Comparison of ENCODE assay signal across 37 cellular contexts in genomic region chr9:98272083-98272482, GRCh38.
"Had no signal": no experiment of that assay in that cellular context is flagged by ENCODE, and none has a peak within 500 bp of the region (broad histone marks: within the 10 kb centered on the region; RNA-seq: fewer than 3 reads in every experiment).

No MANE protein-coding gene starts in this region.

- H3K36me3 Mint-ChIP-seq: activated naive CD4-positive, alpha-beta T cell treated with anti-CD3 and anti-CD28 coated beads, Interleukin-2, amount 10 ng/mL, durations not matched to agents 7 days and 5 days; activated naive CD4-positive, alpha-beta T cell treated with anti-CD3 and anti-CD28 coated beads, Interleukin-2, amount 50 U/mL, for 24 hours; activated naive CD4-positive, alpha-beta T cell treated with anti-CD3 and anti-CD28 coated beads, Interleukin-2, amount 50 U/mL, for 72 hours; activated naive CD8-positive, alpha-beta T cell; activated naive CD8-positive, alpha-beta T cell treated with anti-CD3 and anti-CD28 coated beads for 36 hours; activated naive CD8-positive, alpha-beta T cell treated with anti-CD3 and anti-CD28 coated beads, Interleukin-2, amount 10 ng/mL, durations not matched to agents 7 days and 5 days; brain had no signal

- H3K4me3 ChIP-seq: adrenal gland, ascending aorta, body of pancreas, breast epithelium, cardiac muscle cell had no signal

- DNase-seq: activated effector memory CD4-positive, alpha-beta T cell treated with anti-CD3 and anti-CD28 coated beads, Interleukin-2, amount 50 U/mL, for 16 hours; activated effector memory CD4-positive, alpha-beta T cell treated with Interleukin-2 at 50 U/mL for 16 hours; activated gamma-delta T cell; activated gamma-delta T cell treated with Interleukin-2 at 50 U/mL for 16 hours; activated naive CD4-positive, alpha-beta T cell; activated naive CD4-positive, alpha-beta T cell treated with anti-CD3 and anti-CD28 coated beads for 36 hours; activated naive CD4-positive, alpha-beta T cell treated with anti-CD3 and anti-CD28 coated beads, Interleukin-2, amount 10 ng/mL, durations not matched to agents 7 days and 5 days; activated naive CD4-positive, alpha-beta T cell treated with anti-CD3 and anti-CD28 coated beads, Interleukin-2, amount 50 U/mL, for 16 hours; activated naive CD4-positive, alpha-beta T cell treated with Interleukin-2 at 50 U/mL for 16 hours; activated naive CD8-positive, alpha-beta T cell treated with anti-CD3 and anti-CD28 coated beads for 36 hours; activated naive CD8-positive, alpha-beta T cell treated with anti-CD3 and anti-CD28 coated beads, Interleukin-2, amount 10 ng/mL, durations not matched to agents 7 days and 5 days; activated naive CD8-positive, alpha-beta T cell treated with anti-CD3 and anti-CD28 coated beads, Interleukin-2, amount 50 U/mL, for 24 hours; activated T-cell treated with anti-CD3 and anti-CD28 coated beads, Interleukin-2, amount 50 U/mL, for 1 hour; activated T-cell treated with anti-CD3 and anti-CD28 coated beads, Interleukin-2, amount 50 U/mL, for 24 hours; activated T-cell treated with anti-CD3 and anti-CD28 coated beads, Interleukin-2, amount 50 U/mL, for 4 hours; activated T-cell treated with anti-CD3 and anti-CD28 coated beads, Interleukin-2, amount 50 U/mL, for 48 hours; activated T-cell treated with anti-CD3 and anti-CD28 coated beads, Interleukin-2, amount 50 U/mL, for 72 hours; adrenal gland; amniotic stem cell; amygdala; anterior cingulate cortex; aorta; brain microvascular endothelial cell; central memory CD4-positive, alpha-beta T cell; cerebellar nuclear complex had no signal

- H3K27ac Mint-ChIP-seq: activated naive CD4-positive, alpha-beta T cell treated with anti-CD3 and anti-CD28 coated beads for 36 hours; activated naive CD4-positive, alpha-beta T cell treated with anti-CD3 and anti-CD28 coated beads, Interleukin-2, amount 10 ng/mL, durations not matched to agents 7 days and 5 days; activated naive CD4-positive, alpha-beta T cell treated with anti-CD3 and anti-CD28 coated beads, Interleukin-2, amount 50 U/mL, for 24 hours; activated naive CD4-positive, alpha-beta T cell treated with anti-CD3 and anti-CD28 coated beads, Interleukin-2, amount 50 U/mL, for 72 hours; activated naive CD8-positive, alpha-beta T cell; activated naive CD8-positive, alpha-beta T cell treated with anti-CD3 and anti-CD28 coated beads for 36 hours; activated naive CD8-positive, alpha-beta T cell treated with anti-CD3 and anti-CD28 coated beads, Interleukin-2, amount 10 ng/mL, durations not matched to agents 7 days and 5 days; activated naive CD8-positive, alpha-beta T cell treated with anti-CD3 and anti-CD28 coated beads, Interleukin-2, amount 50 U/mL, for 24 hours; activated T-cell treated with anti-CD3 and anti-CD28 coated beads, Interleukin-2, amount 50 U/mL, for 24 hours; activated T-cell treated with anti-CD3 and anti-CD28 coated beads, Interleukin-2, amount 50 U/mL, for 72 hours; activated T-helper 1 cell treated with anti-CD3 and anti-CD28 coated beads, Interleukin-12 subunit alpha, Interleukin-12 subunit beta, Interleukin-2, Interleukin-4 antibody, amounts not matched to agents 30 ng/mL and 10 ng/mL and 1 ng/mL, durations not matched to agents 14 hours and 24 hours and 36 hours; activated T-helper 17 cell treated with anti-CD3 and anti-CD28 coated beads, Interleukin-2, amount 50 U/mL, for 72 hours; activated T-helper 2 cell treated with anti-CD3 and anti-CD28 coated beads, Interferon-gamma antibody, Interleukin-2, Interleukin-4, amounts not matched to agents 10 μg/mL and 5 μg/mL and 100 μg/mL, durations not matched to agents 14 hours and 24 hours and 36 hours had no signal

- ATAC-seq: activated naive CD4-positive, alpha-beta T cell treated with anti-CD3 and anti-CD28 coated beads, Interleukin-2, amount 50 U/mL, for 72 hours; activated naive CD8-positive, alpha-beta T cell treated with anti-CD3 and anti-CD28 coated beads, Interleukin-2, amount 50 U/mL, for 24 hours; activated T-cell treated with anti-CD3 and anti-CD28 coated beads, Interleukin-2, amount 50 U/mL, for 4 hours; activated T-cell treated with anti-CD3 and anti-CD28 coated beads, Interleukin-2, amount 50 U/mL, for 72 hours; activated T-helper 17 cell treated with anti-CD3 and anti-CD28 coated beads, Interleukin-2, amount 50 U/mL, for 72 hours had no signal

- H3K27me3 ChIP-seq: adrenal gland, ascending aorta, body of pancreas, brain microvascular endothelial cell, breast epithelium, cardiac muscle cell had no signal

- H3K9me3 Mint-ChIP-seq: activated naive CD4-positive, alpha-beta T cell treated with anti-CD3 and anti-CD28 coated beads for 36 hours; activated naive CD4-positive, alpha-beta T cell treated with anti-CD3 and anti-CD28 coated beads, Interleukin-2, amount 10 ng/mL, durations not matched to agents 7 days and 5 days; activated naive CD4-positive, alpha-beta T cell treated with anti-CD3 and anti-CD28 coated beads, Interleukin-2, amount 50 U/mL, for 24 hours; activated naive CD4-positive, alpha-beta T cell treated with anti-CD3 and anti-CD28 coated beads, Interleukin-2, amount 50 U/mL, for 72 hours; activated naive CD8-positive, alpha-beta T cell treated with anti-CD3 and anti-CD28 coated beads for 36 hours; activated naive CD8-positive, alpha-beta T cell treated with anti-CD3 and anti-CD28 coated beads, Interleukin-2, amount 10 ng/mL, durations not matched to agents 7 days and 5 days; activated naive CD8-positive, alpha-beta T cell treated with anti-CD3 and anti-CD28 coated beads, Interleukin-2, amount 50 U/mL, for 24 hours; activated T-cell treated with anti-CD3 and anti-CD28 coated beads, Interleukin-2, amount 50 U/mL, for 24 hours; activated T-cell treated with anti-CD3 and anti-CD28 coated beads, Interleukin-2, amount 50 U/mL, for 4 hours; activated T-cell treated with anti-CD3 and anti-CD28 coated beads, Interleukin-2, amount 50 U/mL, for 72 hours; activated T-helper 1 cell treated with anti-CD3 and anti-CD28 coated beads, Interleukin-12 subunit alpha, Interleukin-12 subunit beta, Interleukin-2, Interleukin-4 antibody, amounts not matched to agents 30 ng/mL and 10 ng/mL and 1 ng/mL, durations not matched to agents 14 hours and 24 hours and 36 hours; activated T-helper 17 cell treated with anti-CD3 and anti-CD28 coated beads, Interleukin-2, amount 50 U/mL, for 72 hours; activated T-helper 2 cell treated with anti-CD3 and anti-CD28 coated beads, Interferon-gamma antibody, Interleukin-2, Interleukin-4, amounts not matched to agents 10 μg/mL and 5 μg/mL and 100 μg/mL, durations not matched to agents 14 hours and 24 hours and 36 hours; brain; central memory CD8-positive, alpha-beta T cell had no signal

- H3K4me3 Mint-ChIP-seq: activated naive CD4-positive, alpha-beta T cell treated with anti-CD3 and anti-CD28 coated beads for 36 hours; activated naive CD4-positive, alpha-beta T cell treated with anti-CD3 and anti-CD28 coated beads, Interleukin-2, amount 10 ng/mL, durations not matched to agents 7 days and 5 days; activated naive CD4-positive, alpha-beta T cell treated with anti-CD3 and anti-CD28 coated beads, Interleukin-2, amount 50 U/mL, for 24 hours; activated naive CD8-positive, alpha-beta T cell; activated naive CD8-positive, alpha-beta T cell treated with anti-CD3 and anti-CD28 coated beads for 36 hours; activated naive CD8-positive, alpha-beta T cell treated with anti-CD3 and anti-CD28 coated beads, Interleukin-2, amount 10 ng/mL, durations not matched to agents 7 days and 5 days; activated naive CD8-positive, alpha-beta T cell treated with anti-CD3 and anti-CD28 coated beads, Interleukin-2, amount 50 U/mL, for 24 hours; activated T-cell treated with anti-CD3 and anti-CD28 coated beads, Interleukin-2, amount 50 U/mL, for 24 hours; activated T-cell treated with anti-CD3 and anti-CD28 coated beads, Interleukin-2, amount 50 U/mL, for 4 hours; activated T-cell treated with anti-CD3 and anti-CD28 coated beads, Interleukin-2, amount 50 U/mL, for 72 hours; activated T-helper 1 cell treated with anti-CD3 and anti-CD28 coated beads, Interleukin-12 subunit alpha, Interleukin-12 subunit beta, Interleukin-2, Interleukin-4 antibody, amounts not matched to agents 30 ng/mL and 10 ng/mL and 1 ng/mL, durations not matched to agents 14 hours and 24 hours and 36 hours; activated T-helper 17 cell treated with anti-CD3 and anti-CD28 coated beads, Interleukin-2, amount 50 U/mL, for 72 hours; brain; central memory CD8-positive, alpha-beta T cell had no signal

- H3K4me1 Mint-ChIP-seq: activated naive CD4-positive, alpha-beta T cell treated with anti-CD3 and anti-CD28 coated beads, Interleukin-2, amount 10 ng/mL, durations not matched to agents 7 days and 5 days; activated naive CD4-positive, alpha-beta T cell treated with anti-CD3 and anti-CD28 coated beads, Interleukin-2, amount 50 U/mL, for 24 hours; activated naive CD8-positive, alpha-beta T cell treated with anti-CD3 and anti-CD28 coated beads for 36 hours; activated naive CD8-positive, alpha-beta T cell treated with anti-CD3 and anti-CD28 coated beads, Interleukin-2, amount 10 ng/mL, durations not matched to agents 7 days and 5 days; activated naive CD8-positive, alpha-beta T cell treated with anti-CD3 and anti-CD28 coated beads, Interleukin-2, amount 50 U/mL, for 24 hours; activated T-helper 17 cell treated with anti-CD3 and anti-CD28 coated beads, Interleukin-2, amount 50 U/mL, for 72 hours; central memory CD8-positive, alpha-beta T cell had no signal

- H3K36me3 ChIP-seq: adrenal gland, ascending aorta, brain microvascular endothelial cell, breast epithelium, cardiac muscle cell had no signal

- H3K9me3 ChIP-seq: adrenal gland, ascending aorta, body of pancreas, breast epithelium had no signal

- H3K4me1 ChIP-seq: adrenal gland, ascending aorta, breast epithelium had no signal

- H3K27ac ChIP-seq: adrenal gland, ascending aorta, body of pancreas, brain microvascular endothelial cell, breast epithelium, cardiac muscle cell had no signal
